ENCODE assay signal across 23 cellular contexts in the genomic region with DNA sequence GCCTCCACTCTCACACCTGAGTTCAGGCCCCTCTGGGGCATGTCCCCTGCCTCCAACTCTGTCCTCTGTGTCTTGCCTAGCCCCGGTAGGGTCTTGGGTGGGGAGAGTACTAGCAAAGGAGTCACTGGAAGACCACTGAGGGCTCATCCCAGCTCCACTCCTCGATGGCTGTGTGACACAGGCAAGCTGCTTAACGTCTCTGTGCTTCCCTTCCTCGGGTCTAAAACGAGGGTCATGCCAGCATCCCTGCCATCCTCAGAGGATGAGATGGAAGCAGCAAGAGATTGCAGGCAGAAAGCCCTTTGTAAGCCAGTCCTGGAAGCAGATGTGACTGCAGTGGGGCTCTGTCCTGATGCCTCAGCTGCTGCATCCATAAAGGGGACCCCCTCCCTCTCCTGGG. TPM values are rescaled to one million over a fixed set of nuclear protein-coding genes. Genes with fewer than 3 reads are reported as not detected.
DNase-seq lines count a peak whose midpoint lies in the region; ATAC-seq, FAIRE-seq and TF ChIP-seq lines count a peak whose summit lies in the region.
"Had no signal": no experiment of that assay in that cellular context is flagged by ENCODE, and none has a peak within 500 bp of the region (broad histone marks: within the 10 kb centered on the region; RNA-seq: fewer than 3 reads in every experiment).

No MANE protein-coding gene starts in this region.

- H3K79me2 ChIP-seq in K562 (ENCODE audit: control insufficient read depth, insufficient read depth, low read length) = no peaks in the 10 kb centered on the region

- in situ Hi-C loops in K562 (cut with MboI) = no loop called here

- WGBS in K562 (ENCODE audit: insufficient coverage, low coverage, missing lambda C conversion rate) = 6% methylated on average over 5 of the region's 5 CpGs

- intact Hi-C loops in activated CD4-positive, alpha-beta T cell treated with anti-CD3 and anti-CD28 coated beads, Interleukin-2, amount 10 ng/mL, durations not matched to agents 24 days and 14 days (cut with micrococcal nuclease) = no loop called here
- intact Hi-C loops in K562 (cut with micrococcal nuclease) = no loop called here

- TF ChIP-seq RAD21 in K562 (CRISPR knock-in tag; conservative IDR thresholded peaks at IDR 0.05 in 1 of 2, IDR thresholded peaks at IDR 0.05 in 1 of 2) = no peak

- no peak overlapping the region for H2AFZ ChIP-seq in K562 (ENCODE audit: low read depth, low read length)

- DNase-seq in activated CD4-positive, alpha-beta T cell treated with anti-CD3 and anti-CD28 coated beads, Interleukin-2, amount 10 ng/mL, durations not matched to agents 24 days and 14 days = no peak
- DNase-seq in activated CD4-positive, alpha-beta T cell treated with anti-CD3 and anti-CD28 coated beads for 48 hours = no peak
- DNase-seq in K562 (ENCODE audit: extremely low read depth in 1 of 4, low spot score in 3 of 4) (no peak), NK-92 (lab: John Stamatoyannopoulos, UW; ENCODE audit: unreplicated experiment) (no peak), SW480 (ENCODE audit: low spot score) (no peak), NCI-H345 treated with DMSO at 0.1 percent for 48 hours (lab: John Stamatoyannopoulos, UW; ENCODE audit: unreplicated experiment) (no peak)
- DNase-seq: activated gamma-delta T cell, KBM-7, left colon, NCI-H1092, NCI-H82, transverse colon had no signal

- no peak overlapping the region for H3K4me3 Mint-ChIP-seq in activated CD4-positive, alpha-beta T cell treated with anti-CD3 and anti-CD28 coated beads, Interleukin-2, amount 10 ng/mL, durations not matched to agents 24 days and 14 days
- H3K4me3 Mint-ChIP-seq in IgD-negative memory B cell = peak overlapping the region in 2 of 4 donors; percentile 72
- H3K4me3 Mint-ChIP-seq: brain had no signal

- no peak for TF ChIP-seq POLR2A in K562 (conservative IDR thresholded peaks at IDR 0.05)

- no peak overlapping the region for H3K27ac ChIP-seq in K562 (ENCODE audit: extremely low read depth, low read depth, low read length)
- H3K27ac ChIP-seq in skin epidermis = peak overlapping the region in 16 of 21 experiments; percentile 36 to 96 (median 77)
- H3K27ac ChIP-seq: SK-N-MC had no signal

- H3K9ac ChIP-seq in K562 (ENCODE audit: insufficient read depth in 1 of 2, low read depth in 2 of 2, low read length in 2 of 2) = no peak overlapping the region

- POLR2A ChIA-PET in K562 (lab: Yijun Ruan, JAX) = interaction anchor here (0.5 to 1.1 kb wide), 3 partner anchors 12 to 1060 kb away, joined by 3 read pairs; no protein-coding TSS in a partner anchor

- no peak for TF ChIP-seq CTCF in K562 (IDR thresholded peaks at IDR 0.05 in 2 of 3, conservative IDR thresholded peaks at IDR 0.05 in 1 of 3; ENCODE audit: insufficient read depth in 2 of 3, low read depth in 1 of 3, low read length in 3 of 3)

- no peaks in the 10 kb centered on the region for H3K36me3 Mint-ChIP-seq in activated CD4-positive, alpha-beta T cell treated with anti-CD3 and anti-CD28 coated beads, Interleukin-2, amount 10 ng/mL, durations not matched to agents 24 days and 14 days (ENCODE audit: low read depth)
- H3K36me3 Mint-ChIP-seq in IgD-negative memory B cell = peaks cover 3% of the 10 kb centered on the region
- H3K36me3 Mint-ChIP-seq: brain had no signal

- CTCF ChIA-PET in K562 (lab: Yijun Ruan, JAX; ENCODE audit: low intra/inter-chr PET ratio) = no interaction called here

- BruUV-seq in K562 (replicated peaks; lab: Mats Ljungman, UMichigan) = no TSS peak

- H3K4me2 ChIP-seq in K562 (ENCODE audit: insufficient read depth, low read length) = no peak overlapping the region

- no peaks in the 10 kb centered on the region for H4K20me1 ChIP-seq in K562 (replicated peaks; ENCODE audit: control insufficient read depth, insufficient read depth, low read length)

- H3K4me1 Mint-ChIP-seq in activated CD4-positive, alpha-beta T cell treated with anti-CD3 and anti-CD28 coated beads, Interleukin-2, amount 10 ng/mL, durations not matched to agents 24 days and 14 days = peaks cover 70% of the 10 kb centered on the region
- H3K4me1 Mint-ChIP-seq in IgD-negative memory B cell = peaks cover 23 to 51% (median 50%) of the 10 kb centered on the region in 3 donors

- FAIRE-seq in K562 (lab: Jason Lieb, UNC) = no peak
- FAIRE-seq: A204.1, frontal cortex had no signal

- H3K4me1 ChIP-seq in K562 (replicated peaks in 1 of 2; ENCODE audit: control insufficient read depth in 2 of 2, insufficient read depth in 2 of 2, low read length in 2 of 2) = peaks cover 0 to 43% of the 10 kb centered on the region in 2 experiments; a peak in 3 of 5 replicates
- H3K4me1 ChIP-seq: HAP-1 had no signal

- no peaks in the 10 kb centered on the region for H3K36me3 ChIP-seq in K562 (ENCODE audit: control insufficient read depth, insufficient read depth, low read length)
- H3K36me3 ChIP-seq: HAP-1, transverse colon had no signal

- H3K4me3 ChIP-seq in K562 = no peak overlapping the region
- no peak overlapping the region for H3K4me3 ChIP-seq in skin epidermis
- H3K4me3 ChIP-seq: HAP-1, mucosa of descending colon, SK-N-MC, transverse colon had no signal

- no peaks in the 10 kb centered on the region; a peak in 1 of 5 replicates for H3K27me3 ChIP-seq in K562 (ENCODE audit: control insufficient read depth in 2 of 2, insufficient read depth in 2 of 2, low read length in 2 of 2)
- H3K27me3 ChIP-seq: transverse colon had no signal

- no peak for ATAC-seq in K562
- ATAC-seq: left colon, mucosa of descending colon, Panc1 had no signal

- peak overlapping the region; percentile 96 for H3K27ac Mint-ChIP-seq in activated CD4-positive, alpha-beta T cell treated with anti-CD3 and anti-CD28 coated beads, Interleukin-2, amount 10 ng/mL, durations not matched to agents 24 days and 14 days
- H3K27ac Mint-ChIP-seq in IgD-negative memory B cell = peak overlapping the region in 2 of 3 donors; percentile 91 to 93
- H3K27ac Mint-ChIP-seq: brain had no signal

- TF ChIP-seq EP300 in K562 (IDR thresholded peaks at IDR 0.05; ENCODE audit: low read length) = no peak

- H3K9me3 ChIP-seq in K562 (replicated peaks; ENCODE audit: control insufficient read depth, insufficient read depth, low read depth, low read length) = no peaks in the 10 kb centered on the region
- H3K9me3 ChIP-seq: HAP-1, mucosa of descending colon, transverse colon had no signal

- H3K27me3 Mint-ChIP-seq in activated CD4-positive, alpha-beta T cell treated with anti-CD3 and anti-CD28 coated beads, Interleukin-2, amount 10 ng/mL, durations not matched to agents 24 days and 14 days = no peaks in the 10 kb centered on the region
- H3K27me3 Mint-ChIP-seq in IgD-negative memory B cell = no peaks in the 10 kb centered on the region
- H3K27me3 Mint-ChIP-seq: brain had no signal

- peaks cover 3% of the 10 kb centered on the region for H3K9me3 Mint-ChIP-seq in activated CD4-positive, alpha-beta T cell treated with anti-CD3 and anti-CD28 coated beads, Interleukin-2, amount 10 ng/mL, durations not matched to agents 24 days and 14 days
- no peaks in the 10 kb centered on the region for H3K9me3 Mint-ChIP-seq in IgD-negative memory B cell
- H3K9me3 Mint-ChIP-seq: brain had no signal

- no peaks in the 10 kb centered on the region for H3K9me1 ChIP-seq in K562 (ENCODE audit: control insufficient read depth, insufficient read depth, low read length)

TF ChIP-seq in K562, 482 proteins besides CTCF, POLR2A, EP300 and RAD21 (continues in another document):
- no peak for TF ChIP-seq SNRNP70 (optimal IDR thresholded peaks at IDR 0.05; ENCODE audit: low read depth, low read length)

RNA-seq across cellular contexts. Expression of a gene that starts 15.2 kb away (rescaled TPM):
- 0.26 and 0.33 TPM in 2 replicates for total RNA-seq in activated CD4-positive, alpha-beta T cell treated with anti-CD3 and anti-CD28 coated beads, Interleukin-2, amount 10 ng/mL, durations not matched to agents 24 days and 14 days
- polyA plus RNA-seq in IgD-negative memory B cell = not detected
- total RNA-seq in K562 (2011; cell fraction: chromatin; rRNA removed; ENCODE audit: low replicate concordance) = 0.09 TPM in 1 of 2 replicates, not detected in the other
- total RNA-seq in K562 (2011; cell fraction: nucleolus; rRNA removed) = 0.17 TPM in 1 of 2 replicates, not detected in the other
- not detected in 2 replicates for total RNA-seq in K562 (2011; cell fraction: nucleoplasm; rRNA removed)
- not detected in 2 replicates for total RNA-seq in K562 (2014; rRNA removed)
- total RNA-seq in K562 (2014; rRNA removed; fragmentation: Illumina TruSeq; extraction: Trizol) = 0.03 and 0.04 TPM in 2 replicates
- 0.15 and 0.25 TPM in 2 replicates for total RNA-seq in K562 (2015; rRNA removed; fragmentation: Illumina TruSeq; extraction: Trizol)
- 0.09 TPM in 2 replicates for total RNA-seq in K562 (2021)
- 0.04 TPM in 2 replicates for polyA plus RNA-seq in K562 (2011; rRNA removed)
- polyA plus RNA-seq in K562 (2011; cell fraction: cytosol; rRNA removed) = 0.01 and 0.12 TPM in 2 replicates
- polyA plus RNA-seq in K562 (2011; cell fraction: nucleus; rRNA removed) = 0.10 TPM in 1 of 2 replicates, not detected in the other
- polyA plus RNA-seq in K562 (2012) = 0.40 and 0.58 TPM in 2 replicates
- polyA plus RNA-seq in K562 (2014; fragmentation: Illumina TruSeq; extraction: Trizol) = 0.03 and 0.07 TPM in 2 replicates
- polyA plus RNA-seq in K562 (2014; fragmentation: Nextera tagmentation; extraction: Ambion mirVana) = not detected
- polyA plus RNA-seq in K562 (2014; rRNA removed) = 0.04 and 0.11 TPM in 2 replicates
- 0.18 TPM in 1 of 2 replicates, not detected in the other for polyA minus RNA-seq in K562 (2011; rRNA and poly(A)+ RNA removed)
- polyA minus RNA-seq in K562 (2011; cell fraction: cytosol; rRNA and poly(A)+ RNA removed) = 0.19 TPM in 1 of 2 replicates, not detected in the other
- polyA minus RNA-seq in K562 (2011; cell fraction: nucleus; rRNA and poly(A)+ RNA removed) = under 0.01 and 0.11 TPM in 2 replicates
- total RNA-seq: epithelial cell of proximal tubule, frontal cortex, skeletal muscle tissue had no signal

RNA-seq across cellular contexts. Expression of a gene that starts 38.5 kb away (rescaled TPM):
- total RNA-seq in activated CD4-positive, alpha-beta T cell treated with anti-CD3 and anti-CD28 coated beads, Interleukin-2, amount 10 ng/mL, durations not matched to agents 24 days and 14 days = 125 and 131 TPM in 2 replicates
- polyA plus RNA-seq in IgD-negative memory B cell (73.6 TPM), K562 (2011; rRNA removed) (6.3 and 7.9 TPM in 2 replicates), K562 (2014; fragmentation: Illumina TruSeq; extraction: Trizol) (12.1 and 15.1 TPM in 2 replicates), K562 (2014; fragmentation: Nextera tagmentation; extraction: Ambion mirVana) (under 1 TPM; 0.14 to 0.41 TPM), K562 (2014; rRNA removed) (9.3 and 12.6 TPM in 2 replicates)
- 4.2 and 14.4 TPM in 2 replicates for total RNA-seq in K562 (2011; cell fraction: chromatin; rRNA removed; ENCODE audit: low replicate concordance)
- total RNA-seq in K562 (2011; cell fraction: nucleolus; rRNA removed) = 9.6 and 14.8 TPM in 2 replicates
- 9.2 and 10.6 TPM in 2 replicates for total RNA-seq in K562 (2011; cell fraction: nucleoplasm; rRNA removed)
- total RNA-seq in K562 (2014; rRNA removed) (12.7 and 13.1 TPM in 2 replicates), K562 (2014; rRNA removed; fragmentation: Illumina TruSeq; extraction: Trizol) (2.4 and 3.0 TPM in 2 replicates), K562 (2015; rRNA removed; fragmentation: Illumina TruSeq; extraction: Trizol) (20.1 and 20.5 TPM in 2 replicates), K562 (2021) (15.2 and 15.7 TPM in 2 replicates)
- 4.8 and 19.8 TPM in 2 replicates for polyA plus RNA-seq in K562 (2011; cell fraction: cytosol; rRNA removed)
- 7.5 and 24.7 TPM in 2 replicates for polyA plus RNA-seq in K562 (2011; cell fraction: nucleus; rRNA removed)
- 17.5 and 209 TPM in 2 replicates for polyA plus RNA-seq in K562 (2012)
- polyA minus RNA-seq in K562 (2011; rRNA and poly(A)+ RNA removed) = 2.1 and 6.2 TPM in 2 replicates
- polyA minus RNA-seq in K562 (2011; cell fraction: cytosol; rRNA and poly(A)+ RNA removed) = 4.9 and 8.1 TPM in 2 replicates
- 6.1 and 8.9 TPM in 2 replicates for polyA minus RNA-seq in K562 (2011; cell fraction: nucleus; rRNA and poly(A)+ RNA removed)
